22 cellular contexts compared by ENCODE assay signal in the genomic region with DNA sequence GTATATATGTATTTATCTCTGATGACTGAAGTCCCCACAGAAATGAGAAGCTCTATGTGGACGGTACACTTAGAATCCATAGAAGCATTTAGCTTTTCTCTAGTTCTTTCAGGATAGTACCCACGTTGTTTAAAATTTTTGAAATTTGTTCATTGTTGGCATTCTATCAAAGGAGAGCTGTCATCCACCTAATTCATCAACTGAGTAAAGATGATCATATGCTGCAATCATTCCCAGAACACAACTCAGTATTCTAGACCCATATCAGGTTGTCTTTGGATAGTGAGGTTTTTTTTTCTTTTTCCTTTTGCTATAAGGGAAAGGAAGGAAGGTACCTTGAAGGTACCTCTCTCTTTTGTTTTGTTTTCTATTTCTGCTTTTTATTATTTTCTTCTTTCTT.
"Had no signal": no experiment of that assay in that cellular context is flagged by ENCODE, and none has a peak within 500 bp of the region (broad histone marks: within the 10 kb centered on the region; RNA-seq: fewer than 3 reads in every experiment).

No MANE protein-coding gene starts in this region.

- H3K4me3 ChIP-seq: cardiac muscle cell, gastroesophageal sphincter, neural progenitor cell, upper lobe of left lung had no signal

- DNase-seq: activated CD4-positive, alpha-beta memory T cell treated with anti-CD3 and anti-CD28 coated beads for 36 hours; activated CD4-positive, alpha-beta T cell treated with anti-CD3 and anti-CD28 coated beads for 48 hours; activated CD4-positive, CD25-positive, alpha-beta regulatory T cell; activated effector memory CD4-positive, alpha-beta T cell treated with Interleukin-2 at 50 U/mL for 16 hours; activated naive CD4-positive, alpha-beta T cell treated with anti-CD3 and anti-CD28 coated beads for 36 hours; activated naive CD8-positive, alpha-beta T cell treated with anti-CD3 and anti-CD28 coated beads, Interleukin-2, amount 10 ng/mL, durations not matched to agents 7 days and 5 days; activated T-cell treated with anti-CD3 and anti-CD28 coated beads, Interleukin-2, amount 50 U/mL, for 72 hours; amygdala; effector CD4-positive, alpha-beta T cell; head of caudate nucleus; hypothalamus; left ventricle myocardium superior; mammary epithelial cell; naive thymus-derived CD8-positive, alpha-beta T cell; small intestine; stimulated activated CD4-positive, alpha-beta T cell treated with anti-CD3 and anti-CD28 coated beads, Interleukin-4, amount 100 ng/mL, for 1 hour; stimulated activated naive CD4-positive, alpha-beta T cell had no signal

- ATAC-seq: activated T-cell treated with anti-CD3 and anti-CD28 coated beads, Interleukin-2, amount 50 U/mL, for 72 hours; gastroesophageal sphincter; left ventricle myocardium superior; naive thymus-derived CD8-positive, alpha-beta T cell; sciatic nerve had no signal
